ENCODE assay signal across 17 cellular contexts in the genomic region with DNA sequence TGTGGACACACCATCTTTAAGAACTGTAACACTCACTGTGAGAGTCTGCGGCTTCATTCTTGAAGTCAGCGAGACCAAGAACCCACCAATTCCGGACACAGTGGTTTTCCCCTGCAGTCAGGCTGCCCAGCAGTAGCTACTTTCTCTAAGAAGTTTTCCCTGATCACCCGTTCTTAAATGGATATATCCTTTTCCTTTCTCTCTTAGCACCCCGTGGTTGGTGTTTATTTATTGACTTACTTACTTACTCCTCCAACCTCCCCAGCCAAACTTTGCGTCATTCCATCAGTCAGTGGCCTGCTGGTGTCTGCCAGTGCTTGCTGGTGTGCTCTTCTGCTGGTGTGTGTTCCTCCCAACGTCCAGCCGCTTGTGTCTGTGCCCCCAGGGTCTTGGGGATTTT.
DNase-seq lines count a peak whose midpoint lies in the region; ATAC-seq, FAIRE-seq and TF ChIP-seq lines count a peak whose summit lies in the region.
"Had no signal": no experiment of that assay in that cellular context is flagged by ENCODE, and none has a peak within 500 bp of the region (broad histone marks: within the 10 kb centered on the region; RNA-seq: fewer than 3 reads in every experiment).

No MANE protein-coding gene starts in this region.

- SMC1A ChIA-PET in GM12878 (lab: Charles Lee; ENCODE audit: uncharacterized antibody, unreplicated experiment) = interaction anchor here (1.9 kb wide), 1 partner anchor 10 kb away, joined by 4 read pairs; no protein-coding TSS in a partner anchor

- TF ChIP-seq POLR2A in GM12878 (IDR thresholded peaks at IDR 0.05; ENCODE audit: low read depth, low read length) (no peak), GM12892 (IDR thresholded peaks at IDR 0.05; ENCODE audit: low read depth, low read length) (no peak)

- peak overlapping the region; percentile 63 to 84 (median 76) for H3K4me3 Mint-ChIP-seq in immature natural killer cell
- no peak overlapping the region for H3K4me3 Mint-ChIP-seq in neural crest cell
- no peak overlapping the region for H3K4me3 Mint-ChIP-seq in HFFc6
- H3K4me3 Mint-ChIP-seq: CD4-positive, CD25-positive, alpha-beta regulatory T cell; CD8-positive, alpha-beta T cell had no signal

- H3K9ac ChIP-seq in GM12878 (ENCODE audit: control insufficient read depth, insufficient read depth, low read length) = no peak overlapping the region

- no peak overlapping the region for H2AFZ ChIP-seq in GM12878 (ENCODE audit: control insufficient read depth, low read depth, low read length)

- no peak overlapping the region for H3K4me3 ChIP-seq in GM12878
- H3K4me3 ChIP-seq: HAP-1 had no signal

- no peaks in the 10 kb centered on the region; the same call in 2 of the 3 replicates for H3K9me3 ChIP-seq in GM12878 (replicated peaks; ENCODE audit: control insufficient read depth, insufficient read depth, low read length)
- H3K9me3 ChIP-seq: Caco-2, HAP-1 had no signal

- WGBS in GM12878 (ENCODE audit: insufficient coverage, insufficient replicate concordance, low lambda C conversion rate, missing lambda C conversion rate) = 98% methylated on average over 8 of the region's 8 CpGs

- in situ Hi-C loops in GM12878 (cut with MboI) = no loop called here

- DNase-seq in GM12878 (ENCODE audit: low read depth, low spot score) (no peak), immature natural killer cell (peak in 2 of 3 donors; percentile 10 to 18), neural crest cell (ENCODE audit: low read depth, low spot score) (no peak), GM12892 (ENCODE audit: insufficient read length) (no peak), HFFc6 (no peak), nucleus accumbens (lab: John Stamatoyannopoulos, UW) (no peak)
- DNase-seq: C1 segment of cervical spinal cord; Caco-2; CD4-positive, CD25-positive, alpha-beta regulatory T cell; CD8-positive, alpha-beta T cell; DMS153; GOT3 had no signal

- no peaks in the 10 kb centered on the region for H3K4me1 ChIP-seq in GM12878 (ENCODE audit: control insufficient read depth, insufficient read depth, low read length)
- H3K4me1 ChIP-seq: Caco-2, HAP-1 had no signal

- H3K36me3 Mint-ChIP-seq in immature natural killer cell = peaks cover 35 to 46% (median 35%) of the 10 kb centered on the region in 3 donors
- peaks cover 31% of the 10 kb centered on the region for H3K36me3 Mint-ChIP-seq in neural crest cell (ENCODE audit: low read depth)
- H3K36me3 Mint-ChIP-seq in HFFc6 (ENCODE audit: low read depth) = 0 out of 2 replicates have a peak, but pooled peaks cover 7% of the 10 kb centered on the region

- peaks cover 0 to 8% (median 4%) of the 10 kb centered on the region in 3 donors for H3K27me3 Mint-ChIP-seq in immature natural killer cell (ENCODE audit: low read depth in 3 of 3)
- H3K27me3 Mint-ChIP-seq in neural crest cell (ENCODE audit: low read depth) = no peaks in the 10 kb centered on the region
- no peaks in the 10 kb centered on the region for H3K27me3 Mint-ChIP-seq in HFFc6 (ENCODE audit: insufficient read depth)
- H3K27me3 Mint-ChIP-seq: CD4-positive, CD25-positive, alpha-beta regulatory T cell had no signal

- H3K27ac ChIP-seq in GM12878 (ENCODE audit: control insufficient read depth, insufficient read depth) = no peak overlapping the region

- H3K9me3 Mint-ChIP-seq in immature natural killer cell = no peaks in the 10 kb centered on the region
- H3K9me3 Mint-ChIP-seq in neural crest cell = peaks cover 9% of the 10 kb centered on the region
- peaks cover 15% of the 10 kb centered on the region; the same call in 1 of the 2 replicates for H3K9me3 Mint-ChIP-seq in HFFc6
- H3K9me3 Mint-ChIP-seq: CD8-positive, alpha-beta T cell had no signal

- TF ChIP-seq RAD21 in GM12878 (IDR thresholded peaks at IDR 0.05; ENCODE audit: insufficient read depth, low read depth, low read length) = no peak

- BruUV-seq in GM12878 (replicated peaks; lab: Mats Ljungman, UMichigan) = no TSS peak

- no peaks in the 10 kb centered on the region for H4K20me1 ChIP-seq in GM12878 (ENCODE audit: control insufficient read depth, insufficient read depth)

- ATAC-seq in GM12878 (no peak), GM21423 (IDR thresholded peaks at IDR 0.05; ENCODE audit: unreplicated experiment) (no peak)
- ATAC-seq: CD8-positive, alpha-beta T cell had no signal

- H3K79me2 ChIP-seq in GM12878 (ENCODE audit: control insufficient read depth, insufficient read depth, low read length) = no peaks in the 10 kb centered on the region

- H3K27me3 ChIP-seq in GM12878 (replicated peaks in 1 of 2; ENCODE audit: control insufficient read depth in 2 of 2, insufficient read depth in 2 of 2, low read length in 1 of 2) = no peaks in the 10 kb centered on the region

- RAD21 ChIA-PET in GM12878 (lab: Charles Lee; ENCODE audit: unreplicated experiment) = no interaction called here

- CTCF ChIA-PET in GM12878 (lab: Yijun Ruan, JAX) = no interaction called here

- FAIRE-seq in GM12878 (lab: Jason Lieb, UNC) (no peak), GM12892 (lab: Jason Lieb, UNC) (no peak)
- FAIRE-seq: G401.6, GM18507, H54 had no signal

- no peak overlapping the region for H3K4me2 ChIP-seq in GM12878 (ENCODE audit: control insufficient read depth, insufficient read depth)

- intact Hi-C loops in GM12878 (cut with micrococcal nuclease; ENCODE audit: unreplicated experiment) = no loop called here

- no peak for TF ChIP-seq EP300 in GM12878 (IDR thresholded peaks at IDR 0.05; ENCODE audit: borderline replicate concordance in 1 of 2, control insufficient read depth in 1 of 2, low read depth in 2 of 2, low read length in 2 of 2)

- H3K36me3 ChIP-seq in GM12878 (ENCODE audit: control insufficient read depth in 2 of 2, insufficient read depth in 2 of 2, low read length in 1 of 2) = no peaks in the 10 kb centered on the region; a peak in 1 of 4 replicates
- H3K36me3 ChIP-seq: HAP-1 had no signal

- POLR2A ChIA-PET in GM12878 (lab: Charles Lee) = no interaction called here

- TF ChIP-seq CTCF in GM12878 (IDR thresholded peaks at IDR 0.05 in 2 of 3, conservative IDR thresholded peaks at IDR 0.05 in 1 of 3; ENCODE audit: control insufficient read depth in 2 of 3, extremely low read depth in 1 of 3, insufficient read depth in 1 of 3, low read depth in 3 of 3, low read length in 3 of 3) (no peak), neural crest cell (conservative IDR thresholded peaks at IDR 0.05) (no peak), HFFc6 (IDR thresholded peaks at IDR 0.05) (no peak)

- H3K27ac Mint-ChIP-seq in immature natural killer cell = peak overlapping the region; percentile 31 to 78 (median 69)
- peak overlapping the region; percentile 48 for H3K27ac Mint-ChIP-seq in neural crest cell (ENCODE audit: unreplicated experiment)
- H3K27ac Mint-ChIP-seq in HFFc6 = no peak overlapping the region
- H3K27ac Mint-ChIP-seq: CD8-positive, alpha-beta T cell had no signal

- peaks cover 6 to 11% of the 10 kb centered on the region in 2 donors for H3K4me1 Mint-ChIP-seq in immature natural killer cell
- H3K4me1 Mint-ChIP-seq in neural crest cell = peaks cover 31% of the 10 kb centered on the region
- no peaks in the 10 kb centered on the region for H3K4me1 Mint-ChIP-seq in HFFc6 (ENCODE audit: low read depth)

TF ChIP-seq in GM12878, 131 proteins besides CTCF, POLR2A, EP300 and RAD21:
- TF ChIP-seq SMC3 (IDR thresholded peaks at IDR 0.05; ENCODE audit: borderline replicate concordance, low read length) = no peak
- TF ChIP-seq ESRRA (IDR thresholded peaks at IDR 0.05; ENCODE audit: low read length) = no peak
- TF ChIP-seq ZNF274 (IDR thresholded peaks at IDR 0.05; ENCODE audit: insufficient read depth, insufficient read length) = no peak
- peak; percentile 39; the same call in 1 of the 2 replicates for TF ChIP-seq RUNX3 (IDR thresholded peaks at IDR 0.05; ENCODE audit: low read length)
- TF ChIP-seq, protein P1, sequence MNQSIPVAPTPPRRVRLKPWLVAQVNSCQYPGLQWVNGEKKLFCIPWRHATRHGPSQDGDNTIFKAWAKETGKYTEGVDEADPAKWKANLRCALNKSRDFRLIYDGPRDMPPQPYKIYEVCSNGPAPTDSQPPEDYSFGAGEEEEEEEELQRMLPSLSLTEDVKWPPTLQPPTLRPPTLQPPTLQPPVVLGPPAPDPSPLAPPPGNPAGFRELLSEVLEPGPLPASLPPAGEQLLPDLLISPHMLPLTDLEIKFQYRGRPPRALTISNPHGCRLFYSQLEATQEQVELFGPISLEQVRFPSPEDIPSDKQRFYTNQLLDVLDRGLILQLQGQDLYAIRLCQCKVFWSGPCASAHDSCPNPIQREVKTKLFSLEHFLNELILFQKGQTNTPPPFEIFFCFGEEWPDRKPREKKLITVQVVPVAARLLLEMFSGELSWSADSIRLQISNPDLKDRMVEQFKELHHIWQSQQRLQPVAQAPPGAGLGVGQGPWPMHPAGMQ (IDR thresholded peaks at IDR 0.05; ENCODE audit: borderline replicate concordance) = no peak
TF ChIP-seq in GM12878: peak in this region for 1.

Comparison
In these comparisons a context has a peak if more than half of its experiments do, and no peak if none do; other contexts are left out.
1. DNase-seq: peak in immature natural killer cell (2 of 3); none in GM12878 (single experiment), neural crest cell (single experiment), GM12892 (single experiment), HFFc6 (single experiment) and nucleus accumbens (0 of 56).
2. H3K4me3 Mint-ChIP-seq: peak in immature natural killer cell (5 of 5); none in neural crest cell (single experiment) and HFFc6 (single experiment).